In the genomic region with DNA sequence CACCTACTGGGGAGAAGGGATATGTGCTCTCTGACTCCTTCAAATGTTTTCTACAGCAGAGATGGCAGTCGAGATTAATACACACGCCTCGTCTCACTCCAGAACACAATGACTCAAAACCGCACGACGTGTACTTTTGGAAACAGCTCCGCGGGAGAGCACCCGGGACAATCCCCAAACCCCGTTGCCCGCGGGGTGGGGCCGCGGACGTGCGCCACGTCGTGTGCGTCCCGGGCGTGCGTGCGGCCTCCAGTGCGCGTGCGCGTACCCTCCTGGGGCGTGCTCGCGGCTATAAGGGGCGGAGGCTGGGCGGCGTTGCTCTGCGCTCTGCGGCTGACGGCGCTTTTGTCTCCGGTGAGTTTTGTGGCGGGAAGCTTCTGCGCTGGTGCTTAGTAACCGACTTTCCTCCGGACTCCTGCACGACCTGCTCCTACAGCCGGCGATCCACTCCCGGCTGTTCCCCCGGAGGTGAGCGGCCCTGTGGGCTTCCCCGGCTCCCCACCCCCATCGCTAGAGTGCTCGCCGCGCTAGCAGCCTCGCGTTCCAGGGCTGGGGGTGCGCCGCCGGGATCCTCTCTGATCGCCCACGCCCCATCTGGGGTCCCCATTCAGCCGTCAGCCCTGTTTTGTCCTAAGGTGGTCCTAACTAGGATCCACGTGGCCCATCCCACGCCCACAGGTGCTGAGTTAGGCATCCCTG, we compare ENCODE assay signal across 8 cellular contexts. TPM values are rescaled to one million over a fixed set of nuclear protein-coding genes. Genes with fewer than 3 reads are reported as not detected.
A peak's percentile ranks its signal among the peaks of the same experiment; 100 is the strongest.
DNase-seq lines count a peak whose midpoint lies in the region; FAIRE-seq and TF ChIP-seq lines count a peak whose summit lies in the region.

Gene HILPDA (plus strand): TSS at position 323 of the 699 bp plus-strand sequence. CDS start 1,391 bp downstream, outside the sequence.

- H2BK12ac ChIP-seq in neuronal stem cell (ENCODE audit: low read length), result no peak within 1 kb of the TSS

- no peaks in the 10 kb centered on the region for H3K9me3 ChIP-seq in SJSA1 (replicated peaks)
- no peaks in the 10 kb centered on the region for H3K9me3 ChIP-seq in neuronal stem cell (replicated peaks in 1 of 2; ENCODE audit: control insufficient read depth in 2 of 2, insufficient read depth in 1 of 2, low read depth in 1 of 2, low read length in 2 of 2)
- H3K9me3 ChIP-seq in subcutaneous abdominal adipose tissue (ENCODE audit: control insufficient read depth in 5 of 5, low read length in 5 of 5), result no peaks in the 10 kb centered on the region

- H3K4me1 ChIP-seq in SJSA1 (replicated peaks) (peaks cover 22% of the 10 kb centered on the region), neuronal stem cell (ENCODE audit: control insufficient read depth in 2 of 2, insufficient read depth in 1 of 2, low read depth in 1 of 2, low read length in 2 of 2) (peaks cover 16 to 20% of the 10 kb centered on the region in 2 donors), subcutaneous abdominal adipose tissue (ENCODE audit: control insufficient read depth in 5 of 5, insufficient read depth in 5 of 5, low read length in 5 of 5) (peaks cover 6 to 75% (median 62%) of the 10 kb centered on the region in 5 donors)

- H3K14ac ChIP-seq in neuronal stem cell (ENCODE audit: low read length), result peak within 1 kb of the TSS; percentile 85

- H3K4me3 ChIP-seq in HFF-Myc (replicated peaks; ENCODE audit: low read depth, low read length) (peak within 1 kb of the TSS; percentile 96), SJSA1 (peak within 1 kb of the TSS; percentile 65), neuronal stem cell (ENCODE audit: low read length in 2 of 2) (peak within 1 kb of the TSS; percentile 76 to 98), subcutaneous abdominal adipose tissue (ENCODE audit: low read depth in 1 of 5, low read length in 5 of 5) (peak within 1 kb of the TSS; percentile 87 to 98 (median 94))

- TF ChIP-seq CTCF in HFF-Myc (IDR thresholded peaks at IDR 0.05; ENCODE audit: low read depth, low read length, missing control alignments), result no peak

- H3K36me3 ChIP-seq in SJSA1 (peaks cover 10% of the 10 kb centered on the region; the same call in 1 of the 2 replicates), neuronal stem cell (replicated peaks in 1 of 2; ENCODE audit: control insufficient read depth in 2 of 2, insufficient read depth in 2 of 2, low read length in 2 of 2) (peaks cover 4 to 27% of the 10 kb centered on the region in 2 donors), subcutaneous abdominal adipose tissue (ENCODE audit: control insufficient read depth in 5 of 5, insufficient read depth in 5 of 5, low read length in 5 of 5) (peaks cover 0 to 11% (median 7%) of the 10 kb centered on the region in 5 donors)

- no peak within 1 kb of the TSS for H2BK15ac ChIP-seq in neuronal stem cell (ENCODE audit: low read length)

- H2BK5ac ChIP-seq in neuronal stem cell (ENCODE audit: low read length), result no peak within 1 kb of the TSS

- no peaks in the 10 kb centered on the region for H3K27me3 ChIP-seq in SJSA1 (replicated peaks)
- H3K27me3 ChIP-seq in neuronal stem cell (ENCODE audit: control insufficient read depth in 3 of 3, insufficient read depth in 3 of 3, low read depth in 1 of 3, low read length in 3 of 3), result peaks cover 0 to 2% (median 0%) of the 10 kb centered on the region in 3 experiments
- H3K27me3 ChIP-seq in subcutaneous abdominal adipose tissue (ENCODE audit: control insufficient read depth in 5 of 5, insufficient read depth in 4 of 5, low read length in 5 of 5), result no peaks in the 10 kb centered on the region

- no peaks in the 10 kb centered on the region for H3K79me1 ChIP-seq in neuronal stem cell (ENCODE audit: low read depth, low read length)

- peak within 1 kb of the TSS; percentile 65 for H3K27ac ChIP-seq in SJSA1
- H3K27ac ChIP-seq in neuronal stem cell (replicated peaks; ENCODE audit: low read length), result peak within 1 kb of the TSS; percentile 84
- H3K27ac ChIP-seq in subcutaneous abdominal adipose tissue (ENCODE audit: low read depth, low read length), result peak within 1 kb of the TSS; percentile 99

- H3K4ac ChIP-seq in neuronal stem cell (ENCODE audit: low read length), result peak within 1 kb of the TSS; percentile 4

- peak within 1 kb of the TSS; percentile 77 for H3K4me2 ChIP-seq in neuronal stem cell (ENCODE audit: insufficient read depth, low read length, poor library complexity, severe bottlenecking)

- H3K9ac ChIP-seq in neuronal stem cell (ENCODE audit: low read depth, low read length, poor library complexity), result peak within 1 kb of the TSS; percentile 98
- H3K9ac ChIP-seq in subcutaneous abdominal adipose tissue (ENCODE audit: low read length in 5 of 5), result peak within 1 kb of the TSS; percentile 87 to 98 (median 93)

- H2AFZ ChIP-seq in neuronal stem cell (ENCODE audit: low read length), result peak within 1 kb of the TSS; percentile 88

- no CpG with 5 or more reads among the region's 63 CpGs for WGBS in neuronal stem cell (ENCODE audit: extremely low coverage in 2 of 2, insufficient read length in 2 of 2, insufficient replicate concordance in 1 of 2), 2 donors

- H3K18ac ChIP-seq in neuronal stem cell (ENCODE audit: low read length), result peak within 1 kb of the TSS; percentile 97

- FAIRE-seq in frontal cortex (lab: Jason Lieb, UNC), result no peak

- H2BK120ac ChIP-seq in neuronal stem cell (ENCODE audit: low read depth, low read length), result no peak within 1 kb of the TSS

- peak within 1 kb of the TSS; percentile 85 for H4K91ac ChIP-seq in neuronal stem cell (ENCODE audit: low read depth, low read length, poor library complexity)

- DNase-seq in GM04503 (ENCODE audit: low read depth), result peak; percentile 87
- peak; percentile 62 for DNase-seq in HFF-Myc (ENCODE audit: extremely low read depth, low read depth)
- DNase-seq in MV-4-11 (lab: John Stamatoyannopoulos, UW), result peak; percentile 94
- peak; percentile 95 for DNase-seq in SJSA1 (ENCODE audit: low read depth in 1 of 2, low spot score in 2 of 2)
- peak; percentile 94 for DNase-seq in activated naive CD4-positive, alpha-beta T cell treated with Interleukin-2 at 50 U/mL for 16 hours
- peak; percentile 87 to 90 for DNase-seq in frontal cortex (ENCODE audit: low spot score in 2 of 2)
- DNase-seq in neuronal stem cell (ENCODE audit: low spot score), result peak; percentile 85

- peak within 1 kb of the TSS; percentile 49 for H2AK5ac ChIP-seq in neuronal stem cell (ENCODE audit: low read depth, low read length)

- H4K8ac ChIP-seq in neuronal stem cell (ENCODE audit: low read depth, low read length), result no peak within 1 kb of the TSS

- peak within 1 kb of the TSS; percentile 93 for H3K23ac ChIP-seq in neuronal stem cell (ENCODE audit: low read depth, low read length, poor library complexity)

RNA-seq across cellular contexts. Expression of gene HILPDA, which starts in this region (rescaled TPM):
- total RNA-seq in SJSA1 (2014; rRNA removed; shearing (Covaris generic)), result 7.7 and 10.7 TPM in 2 replicates
- total RNA-seq in frontal cortex, result 26.9 TPM
- 45.8 TPM for polyA plus RNA-seq in neuronal stem cell (2013, experiment 1 of 2)
- 43.6 TPM for polyA plus RNA-seq in neuronal stem cell (2013, experiment 2 of 2)

Comparison
In these comparisons a context has a peak if more than half of its experiments do, and no peak if none do; other contexts are left out.
1. Peak in every context shown above with its lines: DNase-seq, H3K4me3 ChIP-seq and H3K27ac ChIP-seq.